In the genomic region with DNA sequence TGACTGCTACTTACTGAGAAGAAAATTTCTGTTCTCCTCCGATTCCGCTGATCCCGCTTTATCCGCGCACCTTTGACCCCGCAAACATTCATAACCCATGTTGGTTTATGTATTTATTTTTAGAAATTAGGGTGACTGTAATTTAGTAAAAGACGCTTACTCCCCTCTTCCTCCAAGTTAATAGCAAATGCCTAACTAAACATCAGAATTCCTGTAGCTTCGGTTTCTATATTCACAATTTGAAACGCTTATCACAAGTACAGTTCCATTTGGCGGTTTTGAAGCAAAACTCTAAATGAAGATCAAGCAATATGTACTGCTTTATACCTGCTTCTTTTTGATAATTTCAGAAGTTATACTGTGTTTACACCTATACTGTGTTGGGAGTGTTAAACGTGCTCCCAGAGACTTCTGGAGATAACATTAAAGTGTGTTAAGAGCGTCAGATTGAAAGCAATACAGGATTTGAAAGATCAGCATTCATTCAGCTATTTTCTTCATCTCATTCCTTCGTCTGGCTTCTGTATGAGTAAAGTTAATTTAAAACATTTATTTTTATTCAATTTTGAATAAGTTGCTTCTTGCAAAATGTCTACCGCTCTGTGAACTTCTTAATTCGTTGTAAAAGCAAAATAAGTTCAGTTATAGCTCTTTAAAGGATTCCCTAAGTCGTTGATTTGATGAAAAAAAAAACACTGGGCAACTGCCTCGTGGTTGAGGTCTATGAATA, we compare ENCODE assay signal across 16 cellular contexts. TPM values are rescaled to one million over a fixed set of nuclear protein-coding genes. Genes with fewer than 3 reads are reported as not detected.
DNase-seq lines count a peak whose midpoint lies in the region; ATAC-seq, FAIRE-seq and TF ChIP-seq lines count a peak whose summit lies in the region.
"Had no signal": no experiment of that assay in that cellular context is flagged by ENCODE, and none has a peak within 500 bp of the region (broad histone marks: within the 10 kb centered on the region; RNA-seq: fewer than 3 reads in every experiment).

No MANE protein-coding gene starts in this region.

- no peaks in the 10 kb centered on the region for H3K9me3 Mint-ChIP-seq in activated T-helper 1 cell treated with anti-CD3 and anti-CD28 coated beads, Interleukin-12 subunit alpha, Interleukin-12 subunit beta, Interleukin-2, Interleukin-4 antibody, amounts not matched to agents 30 ng/mL and 10 ng/mL and 1 ng/mL, durations not matched to agents 14 hours and 24 hours and 36 hours
- H3K9me3 Mint-ChIP-seq: activated T-cell treated with anti-CD3 and anti-CD28 coated beads, Interleukin-2, amount 50 U/mL, for 4 hours had no signal

- no peak for FAIRE-seq in HTR-8/SVneo (lab: Jason Lieb, UNC)
- FAIRE-seq: TTC549 had no signal

- peaks cover 75% of the 10 kb centered on the region for H3K27me3 Mint-ChIP-seq in activated T-helper 1 cell treated with anti-CD3 and anti-CD28 coated beads, Interleukin-12 subunit alpha, Interleukin-12 subunit beta, Interleukin-2, Interleukin-4 antibody, amounts not matched to agents 30 ng/mL and 10 ng/mL and 1 ng/mL, durations not matched to agents 14 hours and 24 hours and 36 hours (ENCODE audit: insufficient read depth)

- peaks cover 17% of the 10 kb centered on the region for H3K4me1 ChIP-seq in testis

- no peak overlapping the region for H3K27ac ChIP-seq in testis
- H3K27ac ChIP-seq: 22Rv1, gastrocnemius medialis, left ventricle myocardium inferior had no signal

- H3K4me3 ChIP-seq in foreskin fibroblast (ENCODE audit: low read depth in 1 of 2, low read length in 2 of 2), result peak overlapping the region; percentile 67 to 75
- peak overlapping the region in 1 of 2 donors; percentile 60 for H3K4me3 ChIP-seq in testis

- 23 to 27% methylated on average over 17 of the region's 17 CpGs for WGBS in testis, 2 donors

- TF ChIP-seq POLR2A in testis (IDR thresholded peaks at IDR 0.05), result no peak

- no peak overlapping the region for H3K4me3 Mint-ChIP-seq in activated T-helper 1 cell treated with anti-CD3 and anti-CD28 coated beads, Interleukin-12 subunit alpha, Interleukin-12 subunit beta, Interleukin-2, Interleukin-4 antibody, amounts not matched to agents 30 ng/mL and 10 ng/mL and 1 ng/mL, durations not matched to agents 14 hours and 24 hours and 36 hours
- H3K4me3 Mint-ChIP-seq: activated T-cell treated with anti-CD3 and anti-CD28 coated beads, Interleukin-2, amount 50 U/mL, for 4 hours had no signal

- no peaks in the 10 kb centered on the region for H3K9me3 ChIP-seq in testis
- H3K9me3 ChIP-seq: gastrocnemius medialis, left ventricle myocardium inferior had no signal

- no peaks in the 10 kb centered on the region for H3K36me3 ChIP-seq in testis (ENCODE audit: low read depth, missing control alignments)
- H3K36me3 ChIP-seq: gastrocnemius medialis, left ventricle myocardium inferior had no signal

- intact Hi-C loops in activated T-helper 1 cell treated with anti-CD3 and anti-CD28 coated beads, Interleukin-12 subunit alpha, Interleukin-12 subunit beta, Interleukin-2, Interleukin-4 antibody, amounts not matched to agents 30 ng/mL and 10 ng/mL and 1 ng/mL, durations not matched to agents 14 hours and 24 hours and 36 hours (cut with micrococcal nuclease), result loop anchor here (5.0 to 10.0 kb wide), 2 partner anchors 521 to 777 kb away; a partner anchor contains a TSS
- intact Hi-C loops in Right ventricle myocardium superior (cut with DNase I) (no loop called here), testis (cut with DNase I; ENCODE audit: low total_unique reads) (no loop called here)

- peak overlapping the region; percentile 70 for H3K27ac Mint-ChIP-seq in activated T-helper 1 cell treated with anti-CD3 and anti-CD28 coated beads, Interleukin-12 subunit alpha, Interleukin-12 subunit beta, Interleukin-2, Interleukin-4 antibody, amounts not matched to agents 30 ng/mL and 10 ng/mL and 1 ng/mL, durations not matched to agents 14 hours and 24 hours and 36 hours

- no peak for ATAC-seq in Right ventricle myocardium superior (ENCODE audit: poor library complexity)
- ATAC-seq: activated T-cell treated with anti-CD3 and anti-CD28 coated beads, Interleukin-2, amount 50 U/mL, for 4 hours; gastrocnemius medialis; PC-3; right cardiac atrium had no signal

- peaks cover 9% of the 10 kb centered on the region for H3K27me3 ChIP-seq in testis

- peaks cover 3% of the 10 kb centered on the region for H3K36me3 Mint-ChIP-seq in activated T-helper 1 cell treated with anti-CD3 and anti-CD28 coated beads, Interleukin-12 subunit alpha, Interleukin-12 subunit beta, Interleukin-2, Interleukin-4 antibody, amounts not matched to agents 30 ng/mL and 10 ng/mL and 1 ng/mL, durations not matched to agents 14 hours and 24 hours and 36 hours (ENCODE audit: low read depth)

- H3K4me1 Mint-ChIP-seq in activated T-helper 1 cell treated with anti-CD3 and anti-CD28 coated beads, Interleukin-12 subunit alpha, Interleukin-12 subunit beta, Interleukin-2, Interleukin-4 antibody, amounts not matched to agents 30 ng/mL and 10 ng/mL and 1 ng/mL, durations not matched to agents 14 hours and 24 hours and 36 hours (ENCODE audit: low read depth), result peaks cover 10% of the 10 kb centered on the region

- DNase-seq in DMS 273 (lab: John Stamatoyannopoulos, UW; ENCODE audit: unreplicated experiment) (peak; percentile 39), DMS 273 treated with DMSO at 0.1 percent for 48 hours (lab: John Stamatoyannopoulos, UW) (no peak), foreskin fibroblast (no peak), retina (peak; percentile 59), HTR-8/SVneo (ENCODE audit: insufficient read length, low spot score) (no peak), Right ventricle myocardium superior (no peak), testis (no peak)
- no peak for DNase-seq in activated T-helper 1 cell treated with anti-CD3 and anti-CD28 coated beads, Interleukin-12 subunit alpha, Interleukin-12 subunit beta, Interleukin-2, Interleukin-4 antibody, amounts not matched to agents 30 ng/mL and 10 ng/mL and 1 ng/mL, durations not matched to agents 14 hours and 24 hours and 36 hours (ENCODE audit: low spot score)
- DNase-seq: activated T-cell treated with anti-CD3 and anti-CD28 coated beads, Interleukin-2, amount 50 U/mL, for 4 hours; DMS153; gastrocnemius medialis; left ventricle myocardium inferior had no signal

- TF ChIP-seq CTCF in foreskin fibroblast (IDR thresholded peaks at IDR 0.05; ENCODE audit: low read depth, low read length) (no peak), testis (IDR thresholded peaks at IDR 0.05) (no peak)

RNA-seq across cellular contexts. Expression of a gene that starts 2.4 kb away (rescaled TPM):
- total RNA-seq in activated T-helper 1 cell treated with anti-CD3 and anti-CD28 coated beads, Interleukin-12 subunit alpha, Interleukin-12 subunit beta, Interleukin-2, Interleukin-4 antibody, amounts not matched to agents 30 ng/mL and 10 ng/mL and 1 ng/mL, durations not matched to agents 14 hours and 24 hours and 36 hours, result not detected in 2 replicates
- total RNA-seq in Right ventricle myocardium superior (0.75 TPM), testis (1 to 10 TPM; 2.5 to 3.0 TPM)
- polyA plus RNA-seq in testis (ENCODE audit: insufficient read depth, low read depth, low replicate concordance), result 2.4 TPM
- total RNA-seq: activated T-cell treated with anti-CD3 and anti-CD28 coated beads, Interleukin-2, amount 50 U/mL, for 4 hours; PC-3 had no signal

RNA-seq across cellular contexts. Expression of a gene that starts 54.9 kb away (rescaled TPM):
- not detected in 2 replicates for total RNA-seq in activated T-helper 1 cell treated with anti-CD3 and anti-CD28 coated beads, Interleukin-12 subunit alpha, Interleukin-12 subunit beta, Interleukin-2, Interleukin-4 antibody, amounts not matched to agents 30 ng/mL and 10 ng/mL and 1 ng/mL, durations not matched to agents 14 hours and 24 hours and 36 hours
- 43.6 TPM for total RNA-seq in Right ventricle myocardium superior
- total RNA-seq in testis, result 10 to 100 TPM in 1 of 2 donors, 1 to 10 TPM in 1; 9.6 to 18.5 TPM
- polyA plus RNA-seq in testis (ENCODE audit: insufficient read depth, low read depth, low replicate concordance), result 23.8 TPM

Comparison
In these comparisons a context has a peak if more than half of its experiments do, and no peak if none do; other contexts are left out.
1. DNase-seq: peak in DMS 273 (single experiment) and retina (single experiment); none in DMS 273 treated with DMSO at 0.1 percent for 48 hours (single experiment), activated T-helper 1 cell treated with anti-CD3 and anti-CD28 coated beads, Interleukin-12 subunit alpha, Interleukin-12 subunit beta, Interleukin-2, Interleukin-4 antibody, amounts not matched to agents 30 ng/mL and 10 ng/mL and 1 ng/mL, durations not matched to agents 14 hours and 24 hours and 36 hours (single experiment), foreskin fibroblast (0 of 2), HTR-8/SVneo (single experiment), Right ventricle myocardium superior (single experiment) and testis (single experiment).
2. RNA of a gene that starts 54.9 kb away (total RNA-seq): 43.6 TPM in Right ventricle myocardium superior (single experiment) and 9.6 to 18.5 TPM in testis; not detected in activated T-helper 1 cell treated with anti-CD3 and anti-CD28 coated beads, Interleukin-12 subunit alpha, Interleukin-12 subunit beta, Interleukin-2, Interleukin-4 antibody, amounts not matched to agents 30 ng/mL and 10 ng/mL and 1 ng/mL, durations not matched to agents 14 hours and 24 hours and 36 hours; every median in the first group is over 10 times any median in the second.